19 cellular contexts compared by ENCODE assay signal in genomic region chr7:137757146-137757925, GRCh38.
DNase-seq lines count a peak whose midpoint lies in the region; ATAC-seq, FAIRE-seq and TF ChIP-seq lines count a peak whose summit lies in the region.
"Had no signal": no experiment of that assay in that cellular context is flagged by ENCODE, and none has a peak within 500 bp of the region (broad histone marks: within the 10 kb centered on the region; RNA-seq: fewer than 3 reads in every experiment).

No MANE protein-coding gene starts in this region.

- SMC1A ChIA-PET in GM12878 (lab: Charles Lee; ENCODE audit: uncharacterized antibody, unreplicated experiment) = interaction anchor here (0.8 to 5.5 kb wide), 28 partner anchors 8 to 250 kb away, joined by 3 to 94 read pairs (median 4); no protein-coding TSS in a partner anchor

- WGBS in GM12878 (ENCODE audit: insufficient coverage, insufficient replicate concordance, low lambda C conversion rate, missing lambda C conversion rate) = 54% methylated on average over 10 of the region's 10 CpGs

- TF ChIP-seq POLR2A in GM12878 (IDR thresholded peaks at IDR 0.05; ENCODE audit: low read depth, low read length) = no peak

- H3K4me3 ChIP-seq in GM12878 (no peak overlapping the region), PC-3 (ENCODE audit: low read length) (no peak overlapping the region)
- H3K4me3 ChIP-seq: psoas muscle had no signal

- no peak overlapping the region for H3K4me3 Mint-ChIP-seq in activated CD4-positive, alpha-beta memory T cell treated with anti-CD3 and anti-CD28 coated beads for 36 hours
- H3K4me3 Mint-ChIP-seq: central memory CD8-positive, alpha-beta T cell; endodermal cell; naive thymus-derived CD8-positive, alpha-beta T cell had no signal

- BruUV-seq in GM12878 (replicated peaks; lab: Mats Ljungman, UMichigan) (no TSS peak), PC-3 (replicated peaks; lab: Mats Ljungman, UMichigan) (no TSS peak)

- POLR2A ChIA-PET in GM12878 (lab: Charles Lee) (interaction anchor here (0.6 to 5.7 kb wide), 10 partner anchors 8 to 233 kb away, joined by 3 to 34 read pairs (median 4); no protein-coding TSS in a partner anchor), PC-3 (lab: Charles Lee; ENCODE audit: unreplicated experiment) (no interaction called here)
- POLR2A ChIA-PET in activated CD4-positive, alpha-beta memory T cell treated with anti-CD3 and anti-CD28 coated beads for 36 hours (lab: Charles Lee) = no interaction called here

- no peaks in the 10 kb centered on the region for H3K9me2 ChIP-seq in PC-3 (replicated peaks; ENCODE audit: low read length)

- H3K36me3 Mint-ChIP-seq in activated CD4-positive, alpha-beta memory T cell treated with anti-CD3 and anti-CD28 coated beads for 36 hours = no peaks in the 10 kb centered on the region
- H3K36me3 Mint-ChIP-seq: activated naive CD4-positive, alpha-beta T cell treated with anti-CD3 and anti-CD28 coated beads, Interleukin-2, amount 50 U/mL, for 72 hours; naive thymus-derived CD8-positive, alpha-beta T cell had no signal

- H3K79me2 ChIP-seq in GM12878 (ENCODE audit: control insufficient read depth, insufficient read depth, low read length) = no peaks in the 10 kb centered on the region
- H3K79me2 ChIP-seq in PC-3 (ENCODE audit: low read length) = no peaks in the 10 kb centered on the region

- TF ChIP-seq CTCF in GM12878 (IDR thresholded peaks at IDR 0.05 in 2 of 3, conservative IDR thresholded peaks at IDR 0.05 in 1 of 3; ENCODE audit: control insufficient read depth in 2 of 3, extremely low read depth in 1 of 3, insufficient read depth in 1 of 3, low read depth in 3 of 3, low read length in 3 of 3) (no peak), PC-3 (conservative IDR thresholded peaks at IDR 0.05; ENCODE audit: low read depth, low read length) (no peak)

- H3K9me3 ChIP-seq in GM12878 (replicated peaks; ENCODE audit: control insufficient read depth, insufficient read depth, low read length) (no peaks in the 10 kb centered on the region), PC-3 (ENCODE audit: low read length) (no peaks in the 10 kb centered on the region)
- H3K9me3 ChIP-seq: BE2C, psoas muscle had no signal

- no peak for TF ChIP-seq EP300 in GM12878 (IDR thresholded peaks at IDR 0.05; ENCODE audit: borderline replicate concordance in 1 of 2, control insufficient read depth in 1 of 2, low read depth in 2 of 2, low read length in 2 of 2)

- no peak for FAIRE-seq in GM12878 (lab: Jason Lieb, UNC)
- FAIRE-seq: frontal cortex had no signal

- H3K27ac Mint-ChIP-seq in activated CD4-positive, alpha-beta memory T cell treated with anti-CD3 and anti-CD28 coated beads for 36 hours = no peak overlapping the region
- H3K27ac Mint-ChIP-seq: activated naive CD4-positive, alpha-beta T cell treated with anti-CD3 and anti-CD28 coated beads, Interleukin-2, amount 50 U/mL, for 72 hours; endodermal cell; naive thymus-derived CD8-positive, alpha-beta T cell had no signal

- no peaks in the 10 kb centered on the region for H3F3A ChIP-seq in PC-3 (ENCODE audit: low read length, unreplicated experiment)

- H2AFZ ChIP-seq in GM12878 (ENCODE audit: control insufficient read depth, low read depth, low read length) (no peak overlapping the region), PC-3 (ENCODE audit: low read length) (no peak overlapping the region)

- H3K27me3 Mint-ChIP-seq in activated CD4-positive, alpha-beta memory T cell treated with anti-CD3 and anti-CD28 coated beads for 36 hours = peaks cover 11% of the 10 kb centered on the region

- CTCF ChIA-PET in GM12878 (lab: Yijun Ruan, JAX) (interaction anchor here (0.9 to 1.8 kb wide), 12 partner anchors 8 to 138 kb away, joined by 4 to 6 read pairs (median 4); no protein-coding TSS in a partner anchor), PC-3 (lab: Charles Lee) (no interaction called here)
- CTCF ChIA-PET in activated CD4-positive, alpha-beta memory T cell treated with anti-CD3 and anti-CD28 coated beads for 36 hours (lab: Charles Lee) = no interaction called here

- no peak overlapping the region for H3K27ac ChIP-seq in GM12878 (ENCODE audit: control insufficient read depth, insufficient read depth)
- H3K27ac ChIP-seq in PC-3 (ENCODE audit: low read length) = no peak overlapping the region
- H3K27ac ChIP-seq: psoas muscle had no signal

- intact Hi-C loops in GM12878 (cut with micrococcal nuclease; ENCODE audit: unreplicated experiment) = no loop called here
- intact Hi-C loops in activated CD4-positive, alpha-beta memory T cell treated with anti-CD3 and anti-CD28 coated beads for 36 hours (cut with micrococcal nuclease) = no loop called here
- intact Hi-C loops in PC-3 (cut with micrococcal nuclease) = no loop called here

- in situ Hi-C loops in GM12878 (cut with MboI) = no loop called here

- RAD21 ChIA-PET in GM12878 (lab: Charles Lee; ENCODE audit: unreplicated experiment) = interaction anchor here (0.7 to 6.9 kb wide), 18 partner anchors 8 to 138 kb away, joined by 3 to 72 read pairs (median 4); no protein-coding TSS in a partner anchor

- DNase-seq in AML-193 (lab: John Stamatoyannopoulos, UW) (peak; percentile 9), HT1080 (ENCODE audit: low read depth) (peak; percentile 97), GM12878 (ENCODE audit: low read depth, low spot score) (no peak), myocyte (ENCODE audit: low read depth) (peak; percentile 72), PC-3 (no peak), NCI-H2171 (lab: John Stamatoyannopoulos, UW) (no peak)
- no peak for DNase-seq in activated CD4-positive, alpha-beta memory T cell treated with anti-CD3 and anti-CD28 coated beads for 36 hours
- DNase-seq: activated CD4-positive, alpha-beta T cell treated with anti-CD3 and anti-CD28 coated beads for 48 hours; BE2C; endodermal cell; MM.1S; naive thymus-derived CD8-positive, alpha-beta T cell; psoas muscle; SHP77; stimulated activated CD4-positive, alpha-beta T cell treated with anti-CD3 and anti-CD28 coated beads, Interleukin-15, amount 100 ng/mL, for 24 hours had no signal

- H3K4me1 ChIP-seq in GM12878 (ENCODE audit: control insufficient read depth, insufficient read depth, low read length) (no peaks in the 10 kb centered on the region; the same call in 1 of the 2 replicates), PC-3 (ENCODE audit: insufficient read depth, low read length) (no peaks in the 10 kb centered on the region)
- H3K4me1 ChIP-seq: psoas muscle had no signal

- ATAC-seq in GM12878 (peak; percentile 10; the same call in 2 of the 3 replicates), HG03469 (IDR thresholded peaks at IDR 0.05; ENCODE audit: unreplicated experiment) (no peak), PC-3 (no peak)
- ATAC-seq: activated naive CD4-positive, alpha-beta T cell treated with anti-CD3 and anti-CD28 coated beads, Interleukin-2, amount 50 U/mL, for 72 hours; naive thymus-derived CD8-positive, alpha-beta T cell; psoas muscle had no signal

- no peaks in the 10 kb centered on the region for H3K9me3 Mint-ChIP-seq in activated CD4-positive, alpha-beta memory T cell treated with anti-CD3 and anti-CD28 coated beads for 36 hours
- H3K9me3 Mint-ChIP-seq: central memory CD8-positive, alpha-beta T cell had no signal

- no peak overlapping the region for H3K9ac ChIP-seq in GM12878 (ENCODE audit: control insufficient read depth, insufficient read depth, low read length)
- H3K9ac ChIP-seq in PC-3 (ENCODE audit: low read length) = no peak overlapping the region

- TF ChIP-seq RAD21 in GM12878 (IDR thresholded peaks at IDR 0.05; ENCODE audit: insufficient read depth, low read depth, low read length) = no peak

- H3K4me2 ChIP-seq in GM12878 (ENCODE audit: control insufficient read depth, insufficient read depth) (no peak overlapping the region), PC-3 (ENCODE audit: low read length) (no peak overlapping the region)

- H3K27me3 ChIP-seq in GM12878 (replicated peaks in 1 of 2; ENCODE audit: control insufficient read depth in 2 of 2, insufficient read depth in 2 of 2, low read length in 1 of 2) (no peaks in the 10 kb centered on the region; a peak in 1 of 4 replicates), PC-3 (ENCODE audit: low read length) (peaks cover 88% of the 10 kb centered on the region)
- H3K27me3 ChIP-seq: BE2C had no signal

- no peaks in the 10 kb centered on the region for H3K36me3 ChIP-seq in GM12878 (ENCODE audit: control insufficient read depth in 2 of 2, insufficient read depth in 2 of 2, low read length in 1 of 2)
- H3K36me3 ChIP-seq in PC-3 (ENCODE audit: low read depth, low read length) = no peaks in the 10 kb centered on the region
- H3K36me3 ChIP-seq: BE2C had no signal

- H4K20me1 ChIP-seq in GM12878 (ENCODE audit: control insufficient read depth, insufficient read depth) (no peaks in the 10 kb centered on the region), PC-3 (ENCODE audit: low read length) (no peaks in the 10 kb centered on the region)

- H3K4me1 Mint-ChIP-seq in activated CD4-positive, alpha-beta memory T cell treated with anti-CD3 and anti-CD28 coated beads for 36 hours (ENCODE audit: low read depth) = no peaks in the 10 kb centered on the region
- H3K4me1 Mint-ChIP-seq: central memory CD8-positive, alpha-beta T cell had no signal

TF ChIP-seq in GM12878, 131 proteins besides CTCF, POLR2A, EP300 and RAD21 (continues in another document):
- TF ChIP-seq, protein P1, sequence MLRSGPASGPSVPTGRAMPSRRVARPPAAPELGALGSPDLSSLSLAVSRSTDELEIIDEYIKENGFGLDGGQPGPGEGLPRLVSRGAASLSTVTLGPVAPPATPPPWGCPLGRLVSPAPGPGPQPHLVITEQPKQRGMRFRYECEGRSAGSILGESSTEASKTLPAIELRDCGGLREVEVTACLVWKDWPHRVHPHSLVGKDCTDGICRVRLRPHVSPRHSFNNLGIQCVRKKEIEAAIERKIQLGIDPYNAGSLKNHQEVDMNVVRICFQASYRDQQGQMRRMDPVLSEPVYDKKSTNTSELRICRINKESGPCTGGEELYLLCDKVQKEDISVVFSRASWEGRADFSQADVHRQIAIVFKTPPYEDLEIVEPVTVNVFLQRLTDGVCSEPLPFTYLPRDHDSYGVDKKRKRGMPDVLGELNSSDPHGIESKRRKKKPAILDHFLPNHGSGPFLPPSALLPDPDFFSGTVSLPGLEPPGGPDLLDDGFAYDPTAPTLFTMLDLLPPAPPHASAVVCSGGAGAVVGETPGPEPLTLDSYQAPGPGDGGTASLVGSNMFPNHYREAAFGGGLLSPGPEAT (IDR thresholded peaks at IDR 0.05; ENCODE audit: low read depth) = 0 out of 2 replicates have a peak, but pooled peaks have one; percentile 49
- TF ChIP-seq GATAD2B (conservative IDR thresholded peaks at IDR 0.05; ENCODE audit: low read depth) = 0 out of 2 replicates have a peak, but pooled peaks have one; percentile 26

Comparison
In these comparisons a context has a peak if more than half of its experiments do, and no peak if none do; other contexts are left out.
1. DNase-seq: peak in AML-193 (2 of 2), HT1080 (single experiment) and myocyte (single experiment); none in GM12878 (single experiment), activated CD4-positive, alpha-beta memory T cell treated with anti-CD3 and anti-CD28 coated beads for 36 hours (single experiment), PC-3 (single experiment) and NCI-H2171 (single experiment).